8 cellular contexts compared by ENCODE assay signal in the genomic region with DNA sequence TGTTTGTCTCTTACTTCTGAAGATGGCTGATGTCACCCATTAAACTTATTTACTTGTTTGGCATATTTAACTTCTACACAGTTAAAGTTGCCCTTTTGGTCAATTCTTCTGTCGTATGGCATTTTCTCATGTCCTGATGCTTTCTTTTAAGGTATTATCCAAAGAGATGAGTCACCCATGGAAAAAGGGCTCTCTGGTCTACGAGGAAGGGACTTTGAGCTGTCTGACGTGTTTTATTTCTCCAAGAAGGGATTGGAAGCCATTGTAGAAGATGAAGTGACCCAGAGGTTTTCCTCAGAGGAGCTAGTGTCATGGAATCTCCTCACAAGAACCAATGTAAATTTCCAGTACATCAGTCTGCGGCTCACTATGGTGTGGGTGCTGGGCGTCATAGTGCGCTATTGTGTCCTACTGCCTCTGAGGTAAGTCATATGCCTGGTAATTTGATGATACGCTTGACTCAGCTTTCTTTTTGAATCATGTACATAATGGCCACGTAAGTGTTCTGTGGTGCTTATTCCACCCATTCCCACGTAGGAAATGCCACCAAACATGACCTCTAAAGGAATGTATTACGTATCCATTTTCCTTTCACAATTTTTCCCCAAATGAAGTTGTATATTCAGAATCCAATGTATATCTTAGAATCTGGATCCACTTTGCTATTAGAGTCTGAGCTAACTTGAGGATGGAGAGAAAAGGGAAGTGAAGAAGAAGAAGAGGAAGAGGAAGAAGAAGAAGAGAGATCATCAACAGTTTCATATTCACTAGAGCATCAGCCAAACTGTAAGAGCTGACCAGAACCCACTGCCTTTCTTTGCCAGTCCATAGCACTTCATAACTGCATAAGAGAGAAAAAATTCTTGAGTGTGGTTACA. TPM values are rescaled to one million over a fixed set of nuclear protein-coding genes. Genes with fewer than 3 reads are reported as not detected.
DNase-seq lines count a peak whose midpoint lies in the region; ATAC-seq lines count a peak whose summit lies in the region.

No MANE protein-coding gene starts in this region.

- no peaks in the 10 kb centered on the region for H3K36me3 Mint-ChIP-seq in activated T-cell treated with anti-CD3 and anti-CD28 coated beads, Interleukin-2, amount 50 U/mL, for 4 hours (ENCODE audit: insufficient read depth)

- H3K4me1 Mint-ChIP-seq in activated T-cell treated with anti-CD3 and anti-CD28 coated beads, Interleukin-2, amount 50 U/mL, for 4 hours (ENCODE audit: low read depth), result peaks cover 7% of the 10 kb centered on the region

- no peaks in the 10 kb centered on the region for H3K27me3 Mint-ChIP-seq in activated T-cell treated with anti-CD3 and anti-CD28 coated beads, Interleukin-2, amount 50 U/mL, for 4 hours (ENCODE audit: low read depth)

- DNase-seq in globus pallidus (ENCODE audit: low spot score) (peak; percentile 31), GF-D8 (lab: John Stamatoyannopoulos, UW) (no peak), C1 segment of cervical spinal cord (lab: John Stamatoyannopoulos, UW) (no peak), cortex of kidney (lab: John Stamatoyannopoulos, UW) (no peak)
- no peak for DNase-seq in activated T-cell treated with anti-CD3 and anti-CD28 coated beads, Interleukin-2, amount 50 U/mL, for 4 hours

- H3K9me3 Mint-ChIP-seq in activated T-cell treated with anti-CD3 and anti-CD28 coated beads, Interleukin-2, amount 50 U/mL, for 4 hours, result no peaks in the 10 kb centered on the region

- no peak overlapping the region for H3K4me3 Mint-ChIP-seq in activated T-cell treated with anti-CD3 and anti-CD28 coated beads, Interleukin-2, amount 50 U/mL, for 4 hours

- peak; percentile 71 for ATAC-seq in GM18858 (IDR thresholded peaks at IDR 0.05; ENCODE audit: unreplicated experiment)
- peak; percentile 49 for ATAC-seq in GM21737 (IDR thresholded peaks at IDR 0.05; ENCODE audit: unreplicated experiment)
- ATAC-seq in HG03521 (IDR thresholded peaks at IDR 0.05; ENCODE audit: unreplicated experiment), result peak; percentile 70
- ATAC-seq in activated T-cell treated with anti-CD3 and anti-CD28 coated beads, Interleukin-2, amount 50 U/mL, for 4 hours, result no peak

RNA-seq across cellular contexts. Expression of a gene that starts 45.7 kb away (rescaled TPM):
- total RNA-seq in activated T-cell treated with anti-CD3 and anti-CD28 coated beads, Interleukin-2, amount 50 U/mL, for 4 hours, result 1 to 10 TPM; 2.1 to 4.5 (median 2.6) TPM

Comparison
In these comparisons a context has a peak if more than half of its experiments do, and no peak if none do; other contexts are left out.
1. ATAC-seq: peak in GM18858 (single experiment), GM21737 (single experiment) and HG03521 (single experiment); none in activated T-cell treated with anti-CD3 and anti-CD28 coated beads, Interleukin-2, amount 50 U/mL, for 4 hours (0 of 2).